ENCODE assay signal across 10 cellular contexts in the genomic region with DNA sequence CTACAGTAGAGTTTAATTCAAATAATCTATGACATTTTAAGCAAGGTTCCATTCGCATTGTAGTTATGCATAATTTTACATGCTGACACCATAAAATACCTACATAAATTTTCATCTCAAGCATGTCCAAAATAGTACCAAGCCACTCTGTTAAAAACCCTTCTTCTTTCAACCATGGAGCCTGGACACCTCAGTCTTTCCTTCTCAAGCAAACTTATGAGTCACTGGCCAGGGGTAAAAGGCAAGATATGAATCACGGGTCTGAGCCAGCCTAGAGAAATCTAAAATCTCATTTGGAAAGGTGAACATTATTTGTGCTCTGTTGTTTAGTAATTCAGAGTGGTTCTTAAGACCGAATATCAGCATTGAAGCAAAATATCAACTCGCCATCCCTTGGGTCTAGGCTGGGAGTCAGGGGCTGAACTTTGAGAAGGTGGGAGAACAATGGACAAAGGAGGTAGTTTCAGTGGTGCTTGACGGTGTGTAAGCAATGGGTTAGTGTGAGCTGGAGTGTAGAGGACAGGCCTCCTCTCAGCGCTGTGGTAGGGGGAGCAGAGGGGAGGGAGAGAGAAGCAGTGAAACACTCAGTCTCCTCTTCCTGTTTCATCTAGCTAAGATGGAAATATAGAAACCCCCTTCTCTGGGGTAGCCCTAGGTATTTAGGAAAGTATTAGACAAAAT. TPM values are rescaled to one million over a fixed set of nuclear protein-coding genes. Genes with fewer than 3 reads are reported as not detected.
DNase-seq lines count a peak whose midpoint lies in the region; ATAC-seq, FAIRE-seq and TF ChIP-seq lines count a peak whose summit lies in the region.
"Had no signal": no experiment of that assay in that cellular context is flagged by ENCODE, and none has a peak within 500 bp of the region (broad histone marks: within the 10 kb centered on the region; RNA-seq: fewer than 3 reads in every experiment).

No MANE protein-coding gene starts in this region.

- H3K9me3 ChIP-seq in Peyer's patch (no peaks in the 10 kb centered on the region), upper lobe of left lung (no peaks in the 10 kb centered on the region)

- H3K4me3 ChIP-seq in fibroblast of mammary gland (ENCODE audit: control insufficient read depth, low read depth, low read length) (no peak overlapping the region), Peyer's patch (no peak overlapping the region), upper lobe of left lung (no peak overlapping the region)

- DNase-seq in GM12891 (ENCODE audit: insufficient read length, low spot score) (peak; percentile 32), fibroblast of mammary gland (ENCODE audit: low read depth) (peak; percentile 75), Peyer's patch (no peak), upper lobe of left lung (no peak), NCI-H2171 treated with DMSO at 0.1 percent for 48 hours (lab: John Stamatoyannopoulos, UW) (no peak)
- DNase-seq in stimulated activated naive CD4-positive, alpha-beta T cell treated with Interleukin-2 at 50 U/mL for 16 hours (lab: John Stamatoyannopoulos, UW) = no peak
- DNase-seq: NCI-H82 had no signal

- no peak for TF ChIP-seq EP300 in upper lobe of left lung (IDR thresholded peaks at IDR 0.05)

- peak; percentile 65 for FAIRE-seq in GM12891 (lab: Jason Lieb, UNC)
- FAIRE-seq: islet of Langerhans had no signal

- TF ChIP-seq CTCF in fibroblast of mammary gland (conservative IDR thresholded peaks at IDR 0.05; ENCODE audit: control insufficient read depth, insufficient read depth, low read depth, low read length) (no peak), Peyer's patch (IDR thresholded peaks at IDR 0.05) (no peak), upper lobe of left lung (IDR thresholded peaks at IDR 0.05) (no peak)

- ATAC-seq in GM21515 (IDR thresholded peaks at IDR 0.05; ENCODE audit: unreplicated experiment) (peak; percentile 83), HG03378 (IDR thresholded peaks at IDR 0.05; ENCODE audit: unreplicated experiment) (peak; percentile 88), upper lobe of left lung (ENCODE audit: low FRiP score in 2 of 2) (no peak)

- WGBS in upper lobe of left lung, 2 donors = 76 to 87% methylated on average over 6 of the region's 6 CpGs

- H3K36me3 ChIP-seq in Peyer's patch (no peaks in the 10 kb centered on the region), upper lobe of left lung (no peaks in the 10 kb centered on the region)

- H3K27me3 ChIP-seq in Peyer's patch = no peaks in the 10 kb centered on the region
- no peaks in the 10 kb centered on the region for H3K27me3 ChIP-seq in upper lobe of left lung

- H3K4me1 ChIP-seq in Peyer's patch (no peaks in the 10 kb centered on the region), upper lobe of left lung (no peaks in the 10 kb centered on the region)

- TF ChIP-seq POLR2A in GM12891 (IDR thresholded peaks at IDR 0.05; ENCODE audit: low read depth, low read length) = no peak
- TF ChIP-seq POLR2A in Peyer's patch (IDR thresholded peaks at IDR 0.05) = no peak
- no peak for TF ChIP-seq POLR2A in upper lobe of left lung (IDR thresholded peaks at IDR 0.05)

- H3K27ac ChIP-seq in Peyer's patch (no peak overlapping the region), upper lobe of left lung (no peak overlapping the region)

TF ChIP-seq in GM12891, 5 proteins besides CTCF, POLR2A, EP300 and RAD21:
- peak; percentile 48; the same call in 1 of the 2 replicates for TF ChIP-seq POU2F2 (IDR thresholded peaks at IDR 0.05; ENCODE audit: low read depth, low read length)
- no peak for TF ChIP-seq PAX5 (IDR thresholded peaks at IDR 0.05; ENCODE audit: insufficient read depth, low read length, severe bottlenecking)
- peak; percentile 45; the same call in 1 of the 2 replicates for TF ChIP-seq SPI1 (IDR thresholded peaks at IDR 0.05; ENCODE audit: low read depth, low read length)
- no peak for TF ChIP-seq POLR2AphosphoS5 (IDR thresholded peaks at IDR 0.05; ENCODE audit: low read depth, low read length)

RNA-seq across cellular contexts. Expression of gene GPAM, which starts 19.1 kb away (rescaled TPM):
- polyA plus RNA-seq in GM12891 (2012; ENCODE audit: low read depth, missing spikeins) = 2.3 TPM
- total RNA-seq in Peyer's patch (10 to 100 TPM in 1 of 4 donors, 1 to 10 TPM in 3; 3.3 to 13.7 (median 6.4) TPM), upper lobe of left lung (10 to 100 TPM in 3 of 6 donors, 1 to 10 TPM in 3; 6.7 to 26.2 (median 10.6) TPM)

Comparison
In these comparisons a context has a peak if more than half of its experiments do, and no peak if none do; other contexts are left out.
1. DNase-seq: peak in GM12891 (single experiment) and fibroblast of mammary gland (single experiment); none in Peyer's patch (0 of 3), upper lobe of left lung (0 of 2), stimulated activated naive CD4-positive, alpha-beta T cell treated with Interleukin-2 at 50 U/mL for 16 hours (single experiment) and NCI-H2171 treated with DMSO at 0.1 percent for 48 hours (single experiment).
2. ATAC-seq: peak in GM21515 (single experiment) and HG03378 (single experiment); none in upper lobe of left lung (0 of 2).